ENCODE assay signal across 9 cellular contexts in genomic region chr17:7839199-7839889, GRCh38. TPM values are rescaled to one million over a fixed set of nuclear protein-coding genes. Genes with fewer than 3 reads are reported as not detected.
A peak's percentile ranks its signal among the peaks of the same experiment; 100 is the strongest.
DNase-seq lines count a peak whose midpoint lies in the region; ATAC-seq and TF ChIP-seq lines count a peak whose summit lies in the region.
"Had no signal": no experiment of that assay in that cellular context is flagged by ENCODE, and none has a peak within 500 bp of the region (broad histone marks: within the 10 kb centered on the region; RNA-seq: fewer than 3 reads in every experiment).

No MANE protein-coding gene starts in this region.

- TF ChIP-seq CTCF in cardiac muscle cell (IDR thresholded peaks at IDR 0.05; ENCODE audit: low read depth, low read length) (no peak), astrocyte of the cerebellum (IDR thresholded peaks at IDR 0.05; ENCODE audit: low read depth, low read length, missing control alignments) (no peak), vagina (IDR thresholded peaks at IDR 0.05) (no peak)

- H3K36me3 ChIP-seq in cardiac muscle cell (no peaks in the 10 kb centered on the region), vagina (no peaks in the 10 kb centered on the region)

- intact Hi-C loops in Right ventricle myocardium inferior (cut with DNase I) (no loop called here), vagina (cut with DNase I) (loop anchor here (5.0 kb wide), 1 partner anchor 212 kb away; the partner anchor contains the start of gene SAT2)

- H3K4me3 ChIP-seq in cardiac muscle cell, result no peak overlapping the region
- peak overlapping the region; percentile 74 for H3K4me3 ChIP-seq in astrocyte of the cerebellum (ENCODE audit: low read depth, low read length)
- no peak overlapping the region for H3K4me3 ChIP-seq in vagina
- H3K4me3 ChIP-seq: MG63 had no signal

- ATAC-seq in Right ventricle myocardium inferior, result no peak

- H3K27ac ChIP-seq in cardiac muscle cell (peak overlapping the region; percentile 87), vagina (peak overlapping the region; percentile 99)

- H3K9me3 ChIP-seq in cardiac muscle cell (ENCODE audit: low read depth) (no peaks in the 10 kb centered on the region), vagina (no peaks in the 10 kb centered on the region)
- H3K9me3 ChIP-seq: MG63 had no signal

- H3K4me1 ChIP-seq in cardiac muscle cell (ENCODE audit: low read depth) (peaks cover 25% of the 10 kb centered on the region), vagina (peaks cover 74% of the 10 kb centered on the region)

- DNase-seq in cardiac muscle cell (ENCODE audit: low read depth in 1 of 2, low spot score in 1 of 2) (no peak), Right ventricle myocardium inferior (ENCODE audit: missing footprints) (no peak), astrocyte of the cerebellum (ENCODE audit: low read depth) (no peak), mesenteric fat pad (ENCODE audit: low spot score) (peak; percentile 86), vagina (ENCODE audit: extremely low spot score in 2 of 2) (no peak), NCI-H2196 treated with DMSO at 0.1 percent for 48 hours (lab: John Stamatoyannopoulos, UW; ENCODE audit: unreplicated experiment) (no peak), cerebellar nuclear complex (lab: John Stamatoyannopoulos, UW) (no peak)
- no peak for DNase-seq in activated CD4-positive, CD25-positive, alpha-beta regulatory T cell (lab: John Stamatoyannopoulos, UW)
- DNase-seq: MG63 had no signal

- in situ Hi-C loops in astrocyte of the cerebellum (cut with HindIII; ENCODE audit: low sequenced_read_pairs), result no loop called here

- H3K27me3 ChIP-seq in cardiac muscle cell, result no peaks in the 10 kb centered on the region
- H3K27me3 ChIP-seq in vagina, result no peaks in the 10 kb centered on the region
- H3K27me3 ChIP-seq: MG63 had no signal

- no peak for TF ChIP-seq POLR2A in vagina (IDR thresholded peaks at IDR 0.05)

RNA-seq across cellular contexts. Expression of gene KDM6B, which starts 5.3 kb away (rescaled TPM):
- total RNA-seq in cardiac muscle cell (11.1 and 20.8 TPM in 2 replicates), Right ventricle myocardium inferior (25.0 TPM), mesenteric fat pad (92.5 TPM), vagina (12.5 TPM)
- polyA plus RNA-seq in cardiac muscle cell, result 9.0 and 9.7 TPM in 2 replicates

RNA-seq across cellular contexts. Expression of gene TMEM88, which starts 15.5 kb away (rescaled TPM):
- total RNA-seq in cardiac muscle cell (27.4 and 51.2 TPM in 2 replicates), Right ventricle myocardium inferior (35.4 TPM), mesenteric fat pad (34.2 TPM), vagina (26.3 TPM)
- polyA plus RNA-seq in cardiac muscle cell, result 31.3 and 66.1 TPM in 2 replicates

RNA-seq across cellular contexts. Expression of gene NAA38, which starts 18.0 kb away (rescaled TPM):
- total RNA-seq in cardiac muscle cell, result 107 and 130 TPM in 2 replicates
- polyA plus RNA-seq in cardiac muscle cell, result 158 and 168 TPM in 2 replicates
- 105 TPM for total RNA-seq in Right ventricle myocardium inferior
- total RNA-seq in mesenteric fat pad, result 68.3 TPM
- total RNA-seq in vagina, result 83.5 TPM

RNA-seq across cellular contexts. Expression of gene CYB5D1, which starts 18.5 kb away (rescaled TPM):
- total RNA-seq in cardiac muscle cell (14.0 and 14.3 TPM in 2 replicates), Right ventricle myocardium inferior (21.7 TPM), mesenteric fat pad (16.7 TPM), vagina (4.4 TPM)
- polyA plus RNA-seq in cardiac muscle cell, result 10.7 and 13.7 TPM in 2 replicates

RNA-seq across cellular contexts. Expression of gene CHD3, which starts 49.2 kb away (rescaled TPM):
- total RNA-seq in cardiac muscle cell, result 40.2 and 64.7 TPM in 2 replicates
- 15.9 and 19.7 TPM in 2 replicates for polyA plus RNA-seq in cardiac muscle cell
- 18.0 TPM for total RNA-seq in Right ventricle myocardium inferior
- 40.9 TPM for total RNA-seq in mesenteric fat pad
- total RNA-seq in vagina, result 128 TPM
